In the genomic region with DNA sequence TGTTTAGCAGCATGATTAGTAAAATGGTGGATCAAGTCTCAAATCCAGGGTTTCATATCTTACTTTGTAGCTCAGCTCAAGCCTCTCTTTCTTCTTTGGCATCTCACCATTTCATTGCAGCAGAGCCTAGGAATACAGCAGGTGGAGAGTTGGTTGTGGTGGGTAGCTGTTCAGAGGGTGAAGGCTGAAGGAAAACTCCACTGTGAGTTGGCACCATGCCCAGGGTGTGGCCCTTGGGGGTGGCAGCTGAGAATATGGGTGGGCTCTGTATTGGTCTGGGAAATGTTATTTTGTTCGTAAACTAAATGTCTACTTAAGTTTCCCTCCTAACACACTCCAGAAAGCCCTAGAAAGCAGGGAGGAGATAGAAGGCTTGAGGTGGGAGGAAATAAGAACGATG, we compare ENCODE assay signal across 18 cellular contexts. TPM values are rescaled to one million over a fixed set of nuclear protein-coding genes. Genes with fewer than 3 reads are reported as not detected.
DNase-seq lines count a peak whose midpoint lies in the region; ATAC-seq and TF ChIP-seq lines count a peak whose summit lies in the region.
"Had no signal": no experiment of that assay in that cellular context is flagged by ENCODE, and none has a peak within 500 bp of the region (broad histone marks: within the 10 kb centered on the region; RNA-seq: fewer than 3 reads in every experiment).

No MANE protein-coding gene starts in this region.

- no peaks in the 10 kb centered on the region for H3K79me2 ChIP-seq in GM23338 (replicated peaks; ENCODE audit: insufficient read depth)
- H3K79me2 ChIP-seq: parathyroid adenoma had no signal

- peaks cover 56% of the 10 kb centered on the region for H3K27me3 Mint-ChIP-seq in GM23338 (ENCODE audit: insufficient read depth, low read depth, poor library complexity)
- H3K27me3 Mint-ChIP-seq in naive thymus-derived CD4-positive, alpha-beta T cell, result peaks cover 28 to 46% (median 38%) of the 10 kb centered on the region in 5 donors

- H3K4me3 Mint-ChIP-seq in GM23338, result peak overlapping the region; percentile 91
- peak overlapping the region in 1 of 10 donors; percentile 42 for H3K4me3 Mint-ChIP-seq in naive thymus-derived CD4-positive, alpha-beta T cell
- H3K4me3 Mint-ChIP-seq: T-cell had no signal

- POLR2A ChIA-PET in naive thymus-derived CD4-positive, alpha-beta T cell (lab: Charles Lee), result no interaction called here

- H3K36me3 Mint-ChIP-seq in GM23338 (ENCODE audit: low read depth), result peaks cover 3% of the 10 kb centered on the region; the same call in 2 of the 3 replicates
- H3K36me3 Mint-ChIP-seq in naive thymus-derived CD4-positive, alpha-beta T cell, result peaks cover 0 to 32% (median 0%) of the 10 kb centered on the region in 5 donors
- H3K36me3 Mint-ChIP-seq: activated naive CD4-positive, alpha-beta T cell treated with anti-CD3 and anti-CD28 coated beads, Interleukin-2, amount 50 U/mL, for 72 hours; CD8-positive, alpha-beta memory T cell; T-cell had no signal

- CTCF ChIA-PET in naive thymus-derived CD4-positive, alpha-beta T cell (lab: Charles Lee), result interaction anchor here (1.2 to 3.3 kb wide), 3 partner anchors 22 to 33 kb away, joined by 9 to 14 read pairs (median 13); partner anchors contain the start of gene TP53BP1

- H4K20me1 ChIP-seq in GM23338 (replicated peaks; ENCODE audit: insufficient read depth), result 0 out of 2 replicates have a peak, but pooled peaks cover 2% of the 10 kb centered on the region

- H3K9me3 ChIP-seq in muscle layer of colon (ENCODE audit: low read length), result no peaks in the 10 kb centered on the region
- H3K9me3 ChIP-seq in naive thymus-derived CD4-positive, alpha-beta T cell (ENCODE audit: control insufficient read depth in 2 of 3, low read length in 3 of 3), result no peaks in the 10 kb centered on the region

- no peaks in the 10 kb centered on the region for H3K9me3 Mint-ChIP-seq in GM23338
- H3K9me3 Mint-ChIP-seq in naive thymus-derived CD4-positive, alpha-beta T cell, result peaks cover 0 to 3% (median 0%) of the 10 kb centered on the region in 11 donors
- H3K9me3 Mint-ChIP-seq: activated naive CD4-positive, alpha-beta T cell treated with anti-CD3 and anti-CD28 coated beads, Interleukin-2, amount 50 U/mL, for 72 hours; CD8-positive, alpha-beta memory T cell; T-cell had no signal

- intact Hi-C loops in naive thymus-derived CD4-positive, alpha-beta T cell (cut with micrococcal nuclease), result loop anchor here (10.0 kb wide), 2 partner anchors 291 to 331 kb away; partner anchors contain the start of genes CCNDBP1 (in 1 of the 2) and EPB42 (in 1 of the 2)

- H3K9ac ChIP-seq in muscle layer of colon (ENCODE audit: low read length), result no peak overlapping the region
- H3K9ac ChIP-seq: parathyroid adenoma had no signal

- H3K36me3 ChIP-seq in GM23338 (ENCODE audit: insufficient read depth), result no peaks in the 10 kb centered on the region
- peaks cover 4% of the 10 kb centered on the region for H3K36me3 ChIP-seq in muscle layer of colon (ENCODE audit: insufficient read depth, low read length)
- no peaks in the 10 kb centered on the region for H3K36me3 ChIP-seq in naive thymus-derived CD4-positive, alpha-beta T cell (ENCODE audit: control insufficient read depth in 2 of 3, insufficient read depth in 3 of 3, low read length in 3 of 3)

- H3K4me3 ChIP-seq in GM23338 (0 out of 2 replicates have a peak overlapping the region, but pooled peaks have one; percentile 52), WI38 (ENCODE audit: low read depth, low read length) (peak overlapping the region; percentile 96), muscle layer of colon (ENCODE audit: low read depth in 1 of 2, low read length in 2 of 2) (peak overlapping the region in 1 of 2 donors; percentile 73)
- no peak overlapping the region for H3K4me3 ChIP-seq in naive thymus-derived CD4-positive, alpha-beta T cell (ENCODE audit: low read length)
- H3K4me3 ChIP-seq: lung, PC-9 had no signal

- no peak for DNase-seq in GM23338 (ENCODE audit: low spot score)
- DNase-seq in substantia nigra (lab: John Stamatoyannopoulos, UW), result peak in 1 of 49 donors; percentile 52
- no peak for DNase-seq in amygdala (lab: John Stamatoyannopoulos, UW)
- DNase-seq in naive thymus-derived CD4-positive, alpha-beta T cell, result no peak
- no peak for DNase-seq in GM13977 (ENCODE audit: low spot score)
- DNase-seq: activated CD4-positive, CD25-positive, alpha-beta regulatory T cell treated with anti-CD3 and anti-CD28 coated beads, Interleukin-2, amount 50 U/mL, for 72 hours; CD8-positive, alpha-beta memory T cell; NCI-H1092; NCI-H345; PC-9; T-cell had no signal

- ATAC-seq in GM23338 (no peak), GM21619 (IDR thresholded peaks at IDR 0.05; ENCODE audit: unreplicated experiment) (no peak)
- no peak for ATAC-seq in naive thymus-derived CD4-positive, alpha-beta T cell
- ATAC-seq: activated naive CD4-positive, alpha-beta T cell treated with anti-CD3 and anti-CD28 coated beads, Interleukin-2, amount 50 U/mL, for 72 hours; esophagus mucosa; T-cell had no signal

- peaks cover 7% of the 10 kb centered on the region; the same call in 1 of the 2 replicates for H3F3A ChIP-seq in GM23338 (replicated peaks; ENCODE audit: low read depth)

- H3K27me3 ChIP-seq in GM23338 (ENCODE audit: insufficient read depth) (peaks cover 75% of the 10 kb centered on the region), muscle layer of colon (ENCODE audit: control insufficient read depth in 1 of 2, insufficient read depth in 2 of 2, low read length in 2 of 2) (no peaks in the 10 kb centered on the region)
- peaks cover 0 to 3% of the 10 kb centered on the region in 2 donors for H3K27me3 ChIP-seq in naive thymus-derived CD4-positive, alpha-beta T cell (ENCODE audit: control insufficient read depth in 2 of 2, insufficient read depth in 2 of 2, low read length in 2 of 2)

- H3K27ac Mint-ChIP-seq in GM23338, result no peak overlapping the region
- peak overlapping the region in 2 of 9 donors; percentile 23 to 39 for H3K27ac Mint-ChIP-seq in naive thymus-derived CD4-positive, alpha-beta T cell
- H3K27ac Mint-ChIP-seq: activated naive CD4-positive, alpha-beta T cell treated with anti-CD3 and anti-CD28 coated beads, Interleukin-2, amount 50 U/mL, for 72 hours; T-cell had no signal

- H3K4me1 ChIP-seq in GM23338 (ENCODE audit: insufficient read depth) (peaks cover 32% of the 10 kb centered on the region), muscle layer of colon (ENCODE audit: insufficient read depth, low read length) (peaks cover 50% of the 10 kb centered on the region)
- H3K4me1 ChIP-seq in naive thymus-derived CD4-positive, alpha-beta T cell (ENCODE audit: control insufficient read depth in 2 of 2, insufficient read depth in 2 of 2, low read length in 2 of 2), result peaks cover 10 to 12% of the 10 kb centered on the region in 2 donors

- H3K4me1 Mint-ChIP-seq in GM23338, result peaks cover 56% of the 10 kb centered on the region
- peaks cover 14 to 76% (median 35%) of the 10 kb centered on the region in 7 donors for H3K4me1 Mint-ChIP-seq in naive thymus-derived CD4-positive, alpha-beta T cell

- in situ Hi-C loops in GM13977 (cut with MboI; ENCODE audit: low pct_unique_long_range_greater_than_20kb, low sequenced_read_pairs, unreplicated experiment), result no loop called here

- no peaks in the 10 kb centered on the region for H3K9me2 ChIP-seq in GM23338 (ENCODE audit: insufficient read depth)

- H2AFZ ChIP-seq in GM23338, result peak overlapping the region; percentile 98
- H2AFZ ChIP-seq: parathyroid adenoma, PC-9 had no signal

- no peak overlapping the region for H3K27ac ChIP-seq in GM23338 (ENCODE audit: low read depth)
- H3K27ac ChIP-seq in muscle layer of colon (ENCODE audit: low read depth, low read length), result peak overlapping the region; percentile 68
- peak overlapping the region; percentile 90 for H3K27ac ChIP-seq in substantia nigra (ENCODE audit: low read depth, low read length, poor library complexity, severe bottlenecking)
- no peak overlapping the region for H3K27ac ChIP-seq in naive thymus-derived CD4-positive, alpha-beta T cell (ENCODE audit: low read depth, low read length)
- H3K27ac ChIP-seq: parathyroid adenoma, PC-9 had no signal

- peak overlapping the region; percentile 97 for H3K4me2 ChIP-seq in GM23338
- H3K4me2 ChIP-seq: PC-9 had no signal

- TF ChIP-seq CTCF in GM23338 (conservative IDR thresholded peaks at IDR 0.05; ENCODE audit: low read depth in 2 of 2), result no peak
- TF ChIP-seq CTCF in WI38 (IDR thresholded peaks at IDR 0.05; ENCODE audit: low read depth, low read length), result no peak
- no peak for TF ChIP-seq CTCF in GM13977 (IDR thresholded peaks at IDR 0.05; ENCODE audit: extremely low read depth, insufficient read depth, missing control alignments)

RNA-seq across cellular contexts. Expression of gene MAP1A, which starts 1.7 kb away (rescaled TPM):
- 2.0 and 2.3 TPM in 2 replicates for total RNA-seq in GM23338 (2014; rRNA removed; shearing (Covaris generic))
- 0.81 and 0.85 TPM in 2 replicates for polyA plus RNA-seq in GM23338 (2016; fragmentation: Nextera tagmentation; extraction: Ambion mirVana)
- 10 to 100 TPM in 1 of 5 experiments, 1 to 10 TPM in 2, under 1 TPM in 2; 0.30 to 13.6 (median 1.4) TPM for total RNA-seq in naive thymus-derived CD4-positive, alpha-beta T cell
- polyA plus RNA-seq in naive thymus-derived CD4-positive, alpha-beta T cell, result under 1 TPM; 0.22 to 0.24 TPM

RNA-seq across cellular contexts. Expression of gene TP53BP1, which starts 22.8 kb away (rescaled TPM):
- total RNA-seq in GM23338 (2014; rRNA removed; shearing (Covaris generic)), result 48.6 and 81.3 TPM in 2 replicates
- 15.5 and 17.7 TPM in 2 replicates for polyA plus RNA-seq in GM23338 (2016; fragmentation: Nextera tagmentation; extraction: Ambion mirVana)
- total RNA-seq in naive thymus-derived CD4-positive, alpha-beta T cell, result 10 to 100 TPM; 34.5 to 41.6 (median 40.6) TPM
- 10 to 100 TPM in 1 of 2 donors, 1 to 10 TPM in 1; 9.3 to 13.5 TPM for polyA plus RNA-seq in naive thymus-derived CD4-positive, alpha-beta T cell

Comparison
In these comparisons a context has a peak if more than half of its experiments do, and no peak if none do; other contexts are left out.
1. H3K27ac ChIP-seq: peak in muscle layer of colon (single experiment) and substantia nigra (single experiment); none in GM23338 (single experiment) and naive thymus-derived CD4-positive, alpha-beta T cell (single experiment).